ENCODE assay signal across 8 cellular contexts in genomic region chr19:49591731-49592485, GRCh38. TPM values are rescaled to one million over a fixed set of nuclear protein-coding genes. Genes with fewer than 3 reads are reported as not detected.
DNase-seq lines count a peak whose midpoint lies in the region; ATAC-seq, FAIRE-seq and TF ChIP-seq lines count a peak whose summit lies in the region.

No MANE protein-coding gene starts in this region.

- peak overlapping the region; percentile 79 for H3K4me3 Mint-ChIP-seq in activated CD4-positive, alpha-beta memory T cell treated with anti-CD3 and anti-CD28 coated beads, Interleukin-2, amount 10 ng/mL, durations not matched to agents 7 days and 5 days

- FAIRE-seq in endothelial cell of umbilical vein (lab: Jason Lieb, UNC): no peak

- no TSS peak for BruUV-seq in endothelial cell of umbilical vein (replicated peaks; lab: Mats Ljungman, UMichigan)

- H3K27me3 ChIP-seq in endothelial cell of umbilical vein (ENCODE audit: control insufficient read depth in 2 of 2, insufficient read depth in 2 of 2, low read length in 2 of 2) (no peaks in the 10 kb centered on the region), muscle layer of colon (ENCODE audit: control insufficient read depth in 1 of 2, insufficient read depth in 2 of 2, low read length in 2 of 2) (no peaks in the 10 kb centered on the region), thymus (ENCODE audit: control insufficient read depth, insufficient read depth) (no peaks in the 10 kb centered on the region)

- no peak for TF ChIP-seq CTCF in endothelial cell of umbilical vein (IDR thresholded peaks at IDR 0.05; ENCODE audit: extremely low read depth in 1 of 2, insufficient read depth in 1 of 2, low read depth in 1 of 2, low read length in 2 of 2)

- H4K20me1 ChIP-seq in endothelial cell of umbilical vein (replicated peaks; ENCODE audit: control insufficient read depth, extremely low read depth, insufficient read depth, low read length): no peaks in the 10 kb centered on the region

- H3K27ac ChIP-seq in endothelial cell of umbilical vein (ENCODE audit: insufficient read depth, low read depth, low read length) (peak overlapping the region; percentile 37), muscle layer of colon (ENCODE audit: low read depth, low read length) (peak overlapping the region; percentile 96), thymus (ENCODE audit: low read depth) (peak overlapping the region; percentile 92)

- no peaks in the 10 kb centered on the region for H3K9me3 Mint-ChIP-seq in activated CD4-positive, alpha-beta memory T cell treated with anti-CD3 and anti-CD28 coated beads, Interleukin-2, amount 10 ng/mL, durations not matched to agents 7 days and 5 days

- DNase-seq in NCI-H146 (lab: John Stamatoyannopoulos, UW) (peak; percentile 67), NCI-H146 treated with DMSO at 0.1 percent for 48 hours (lab: John Stamatoyannopoulos, UW; ENCODE audit: unreplicated experiment) (no peak), NCI-H1930 (lab: John Stamatoyannopoulos, UW) (peak; percentile 42 to 50), endothelial cell of umbilical vein (ENCODE audit: low read depth, low spot score) (peak; percentile 59)
- DNase-seq in activated CD4-positive, alpha-beta memory T cell treated with anti-CD3 and anti-CD28 coated beads, Interleukin-2, amount 10 ng/mL, durations not matched to agents 7 days and 5 days: peak; percentile 51

- peak overlapping the region; percentile 72 for H3K4me2 ChIP-seq in endothelial cell of umbilical vein (ENCODE audit: insufficient read depth, low read length)

- peak overlapping the region; percentile 81 for H3K27ac Mint-ChIP-seq in activated CD4-positive, alpha-beta memory T cell treated with anti-CD3 and anti-CD28 coated beads, Interleukin-2, amount 10 ng/mL, durations not matched to agents 7 days and 5 days

- H3K4me1 Mint-ChIP-seq in activated CD4-positive, alpha-beta memory T cell treated with anti-CD3 and anti-CD28 coated beads, Interleukin-2, amount 10 ng/mL, durations not matched to agents 7 days and 5 days: peaks cover 37% of the 10 kb centered on the region

- WGBS in thymus: under 1% methylated on average over 51 of the region's 51 CpGs

- no peaks in the 10 kb centered on the region for H3K9me1 ChIP-seq in endothelial cell of umbilical vein (replicated peaks; ENCODE audit: control insufficient read depth, extremely low read depth, insufficient read depth, low read length)

- CTCF ChIA-PET in activated CD4-positive, alpha-beta memory T cell treated with anti-CD3 and anti-CD28 coated beads, Interleukin-2, amount 10 ng/mL, durations not matched to agents 7 days and 5 days (lab: Charles Lee): interaction anchor here (0.7 to 1.1 kb wide), 4 partner anchors 41 to 84 kb away, joined by 3 to 6 read pairs (median 3); partner anchors contain the start of gene RRAS
- CTCF ChIA-PET in endothelial cell of umbilical vein (lab: Charles Lee): no interaction called here

- H3K36me3 ChIP-seq in endothelial cell of umbilical vein (ENCODE audit: control insufficient read depth in 2 of 2, extremely low read depth in 1 of 2, insufficient read depth in 2 of 2, low read length in 2 of 2): peaks cover 3 to 14% of the 10 kb centered on the region in 2 experiments
- H3K36me3 ChIP-seq in muscle layer of colon (ENCODE audit: insufficient read depth, low read length): peaks cover 10% of the 10 kb centered on the region
- peaks cover 28% of the 10 kb centered on the region for H3K36me3 ChIP-seq in thymus (ENCODE audit: control insufficient read depth, insufficient read depth)

- no peak for TF ChIP-seq POLR2A in endothelial cell of umbilical vein (IDR thresholded peaks at IDR 0.05; ENCODE audit: low read depth, low read length)

- intact Hi-C loops in endothelial cell of umbilical vein (cut with micrococcal nuclease): loop anchor here (5.0 kb wide), 1 partner anchor 275 kb away; the partner anchor contains the start of gene PNKP

- peaks cover 16% of the 10 kb centered on the region for H3K4me1 ChIP-seq in endothelial cell of umbilical vein (ENCODE audit: control insufficient read depth, extremely low read depth, insufficient read depth, low read length)
- peaks cover 19% of the 10 kb centered on the region for H3K4me1 ChIP-seq in muscle layer of colon (ENCODE audit: insufficient read depth, low read length)
- peaks cover 16% of the 10 kb centered on the region for H3K4me1 ChIP-seq in thymus (ENCODE audit: control insufficient read depth, insufficient read depth, low read length)

- H3K9me3 ChIP-seq in endothelial cell of umbilical vein (replicated peaks; ENCODE audit: control insufficient read depth, insufficient read depth, low read length) (no peaks in the 10 kb centered on the region), muscle layer of colon (ENCODE audit: low read length) (no peaks in the 10 kb centered on the region), thymus (ENCODE audit: control insufficient read depth) (no peaks in the 10 kb centered on the region)

- POLR2A ChIA-PET in activated CD4-positive, alpha-beta memory T cell treated with anti-CD3 and anti-CD28 coated beads, Interleukin-2, amount 10 ng/mL, durations not matched to agents 7 days and 5 days (lab: Charles Lee): interaction anchor here (0.7 to 3.9 kb wide), 7 partner anchors 11 to 338 kb away, joined by 3 to 44 read pairs (median 6); partner anchors contain the start of genes ATF5, BCL2L12, IRF3 and NOSIP
- POLR2A ChIA-PET in endothelial cell of umbilical vein (lab: Charles Lee): interaction anchor here (0.7 to 1.7 kb wide), 3 partner anchors 12 to 261 kb away, joined by 3 to 7 read pairs (median 4); partner anchors contain the start of genes NOSIP and RRAS

- H3K27me3 Mint-ChIP-seq in activated CD4-positive, alpha-beta memory T cell treated with anti-CD3 and anti-CD28 coated beads, Interleukin-2, amount 10 ng/mL, durations not matched to agents 7 days and 5 days: peaks cover 9% of the 10 kb centered on the region

- H3K9ac ChIP-seq in endothelial cell of umbilical vein (replicated peaks; ENCODE audit: extremely low read depth, insufficient read depth, low read length): peak overlapping the region; percentile 68
- H3K9ac ChIP-seq in muscle layer of colon (ENCODE audit: low read length): peak overlapping the region; percentile 65

- peaks cover 35% of the 10 kb centered on the region for H3K79me2 ChIP-seq in endothelial cell of umbilical vein (ENCODE audit: control insufficient read depth, insufficient read depth, low read length)

- peaks cover 16% of the 10 kb centered on the region for H3K36me3 Mint-ChIP-seq in activated CD4-positive, alpha-beta memory T cell treated with anti-CD3 and anti-CD28 coated beads, Interleukin-2, amount 10 ng/mL, durations not matched to agents 7 days and 5 days (ENCODE audit: low read depth)

- H3K4me3 ChIP-seq in endothelial cell of umbilical vein (replicated peaks in 1 of 3; ENCODE audit: insufficient read depth in 1 of 3, low read depth in 1 of 3, low read length in 3 of 3): peak overlapping the region; percentile 84 to 95 (median 88)
- peak overlapping the region; percentile 23 to 84 for H3K4me3 ChIP-seq in muscle layer of colon (ENCODE audit: low read depth in 1 of 2, low read length in 2 of 2)
- peak overlapping the region; percentile 94 for H3K4me3 ChIP-seq in thymus (ENCODE audit: low read length)

- ATAC-seq in GM21723 (IDR thresholded peaks at IDR 0.05; ENCODE audit: unreplicated experiment): no peak

- H2AFZ ChIP-seq in endothelial cell of umbilical vein (ENCODE audit: low read depth, low read length): no peak overlapping the region

- dilution Hi-C loops in endothelial cell of umbilical vein (cut with MboI; ENCODE audit: extremely low pct_ligation_motif_present, low sequenced_read_pairs): no loop called here

RNA-seq across cellular contexts. Expression of gene PRR12, which starts 0.9 kb away (rescaled TPM):
- total RNA-seq in activated CD4-positive, alpha-beta memory T cell treated with anti-CD3 and anti-CD28 coated beads, Interleukin-2, amount 10 ng/mL, durations not matched to agents 7 days and 5 days: 10 to 100 TPM; 33.0 to 36.2 TPM
- 35.6 and 37.0 TPM in 2 replicates for total RNA-seq in endothelial cell of umbilical vein
- polyA plus RNA-seq in endothelial cell of umbilical vein (1.6 and 1.9 TPM in 2 replicates), thymus (10.2 TPM)
- 2.3 and 2.7 TPM in 2 replicates for polyA plus RNA-seq in endothelial cell of umbilical vein (2011; cell fraction: cytosol; rRNA removed)
- polyA plus RNA-seq in endothelial cell of umbilical vein (2011; cell fraction: nucleus; rRNA removed): 6.5 and 7.1 TPM in 2 replicates
- 9.6 and 15.0 TPM in 2 replicates for polyA plus RNA-seq in endothelial cell of umbilical vein (2012)
- 1.9 and 2.5 TPM in 2 replicates for polyA minus RNA-seq in endothelial cell of umbilical vein
- 7.4 TPM for polyA minus RNA-seq in endothelial cell of umbilical vein (2011; cell fraction: cytosol; rRNA and poly(A)+ RNA removed)
- 3.0 and 7.4 TPM in 2 replicates for polyA minus RNA-seq in endothelial cell of umbilical vein (2011; cell fraction: nucleus; rRNA and poly(A)+ RNA removed)

RNA-seq across cellular contexts. Expression of gene PRRG2, which starts 10.8 kb away (rescaled TPM):
- total RNA-seq in activated CD4-positive, alpha-beta memory T cell treated with anti-CD3 and anti-CD28 coated beads, Interleukin-2, amount 10 ng/mL, durations not matched to agents 7 days and 5 days: 1 to 10 TPM; 1.0 to 1.1 TPM
- total RNA-seq in endothelial cell of umbilical vein: 1.5 and 2.6 TPM in 2 replicates
- 2.9 and 3.0 TPM in 2 replicates for polyA plus RNA-seq in endothelial cell of umbilical vein
- polyA plus RNA-seq in endothelial cell of umbilical vein (2011; cell fraction: cytosol; rRNA removed): 1.5 and 2.8 TPM in 2 replicates
- polyA plus RNA-seq in endothelial cell of umbilical vein (2011; cell fraction: nucleus; rRNA removed): 1.3 and 2.4 TPM in 2 replicates
- polyA plus RNA-seq in endothelial cell of umbilical vein (2012): 2.2 and 4.0 TPM in 2 replicates
- 0.62 and 2.1 TPM in 2 replicates for polyA minus RNA-seq in endothelial cell of umbilical vein
- polyA minus RNA-seq in endothelial cell of umbilical vein (2011; cell fraction: cytosol; rRNA and poly(A)+ RNA removed): 3.9 TPM
- polyA minus RNA-seq in endothelial cell of umbilical vein (2011; cell fraction: nucleus; rRNA and poly(A)+ RNA removed): 1.0 and 2.4 TPM in 2 replicates
- polyA plus RNA-seq in thymus: 5.5 TPM

RNA-seq across cellular contexts. Expression of gene NOSIP, which starts 11.6 kb away (rescaled TPM):
- total RNA-seq in activated CD4-positive, alpha-beta memory T cell treated with anti-CD3 and anti-CD28 coated beads, Interleukin-2, amount 10 ng/mL, durations not matched to agents 7 days and 5 days: 100 to 1,000 TPM; 162 to 163 TPM
- total RNA-seq in endothelial cell of umbilical vein: 77.5 and 79.8 TPM in 2 replicates
- 128 and 199 TPM in 2 replicates for polyA plus RNA-seq in endothelial cell of umbilical vein
- 127 and 148 TPM in 2 replicates for polyA plus RNA-seq in endothelial cell of umbilical vein (2011; cell fraction: cytosol; rRNA removed)
- polyA plus RNA-seq in endothelial cell of umbilical vein (2011; cell fraction: nucleus; rRNA removed): 96.2 and 134 TPM in 2 replicates
- polyA plus RNA-seq in endothelial cell of umbilical vein (2012): 106 and 132 TPM in 2 replicates
- polyA minus RNA-seq in endothelial cell of umbilical vein: 81.8 and 82.4 TPM in 2 replicates
- 70.6 TPM for polyA minus RNA-seq in endothelial cell of umbilical vein (2011; cell fraction: cytosol; rRNA and poly(A)+ RNA removed)
- polyA minus RNA-seq in endothelial cell of umbilical vein (2011; cell fraction: nucleus; rRNA and poly(A)+ RNA removed): 19.5 and 30.8 TPM in 2 replicates
- 156 TPM for polyA plus RNA-seq in thymus

RNA-seq across cellular contexts. Expression of gene RRAS, which starts 48.0 kb away (rescaled TPM):
- total RNA-seq in activated CD4-positive, alpha-beta memory T cell treated with anti-CD3 and anti-CD28 coated beads, Interleukin-2, amount 10 ng/mL, durations not matched to agents 7 days and 5 days: 10 to 100 TPM; 17.8 to 18.1 TPM
- total RNA-seq in endothelial cell of umbilical vein: 84.8 and 89.5 TPM in 2 replicates
- polyA plus RNA-seq in endothelial cell of umbilical vein (250 and 329 TPM in 2 replicates), thymus (60.9 TPM)
- 162 and 238 TPM in 2 replicates for polyA plus RNA-seq in endothelial cell of umbilical vein (2011; cell fraction: cytosol; rRNA removed)
- 70.1 and 80.1 TPM in 2 replicates for polyA plus RNA-seq in endothelial cell of umbilical vein (2011; cell fraction: nucleus; rRNA removed)
- 143 and 267 TPM in 2 replicates for polyA plus RNA-seq in endothelial cell of umbilical vein (2012)
- polyA minus RNA-seq in endothelial cell of umbilical vein: 54.5 and 71.8 TPM in 2 replicates
- polyA minus RNA-seq in endothelial cell of umbilical vein (2011; cell fraction: cytosol; rRNA and poly(A)+ RNA removed): 10.2 TPM
- 15.3 and 17.2 TPM in 2 replicates for polyA minus RNA-seq in endothelial cell of umbilical vein (2011; cell fraction: nucleus; rRNA and poly(A)+ RNA removed)

RNA-seq across cellular contexts. Expression of gene SCAF1, which starts 50.1 kb away (rescaled TPM):
- 10 to 100 TPM; 65.3 to 66.4 TPM for total RNA-seq in activated CD4-positive, alpha-beta memory T cell treated with anti-CD3 and anti-CD28 coated beads, Interleukin-2, amount 10 ng/mL, durations not matched to agents 7 days and 5 days
- 75.8 and 83.8 TPM in 2 replicates for total RNA-seq in endothelial cell of umbilical vein
- 9.6 and 13.3 TPM in 2 replicates for polyA plus RNA-seq in endothelial cell of umbilical vein
- polyA plus RNA-seq in endothelial cell of umbilical vein (2011; cell fraction: cytosol; rRNA removed): 8.2 and 15.8 TPM in 2 replicates
- polyA plus RNA-seq in endothelial cell of umbilical vein (2011; cell fraction: nucleus; rRNA removed): 19.6 and 21.6 TPM in 2 replicates
- polyA plus RNA-seq in endothelial cell of umbilical vein (2012): 47.6 and 56.8 TPM in 2 replicates
- 4.8 and 5.2 TPM in 2 replicates for polyA minus RNA-seq in endothelial cell of umbilical vein
- 11.4 TPM for polyA minus RNA-seq in endothelial cell of umbilical vein (2011; cell fraction: cytosol; rRNA and poly(A)+ RNA removed)
- 4.6 and 8.6 TPM in 2 replicates for polyA minus RNA-seq in endothelial cell of umbilical vein (2011; cell fraction: nucleus; rRNA and poly(A)+ RNA removed)
- polyA plus RNA-seq in thymus: 17.2 TPM

Comparison
In these comparisons a context has a peak if more than half of its experiments do, and no peak if none do; other contexts are left out.
1. H3K27ac ChIP-seq: peak in every context shown above with its lines; median percentile 96 in muscle layer of colon; 92 in thymus; 37 in endothelial cell of umbilical vein.